In genomic region chr6:816510-817084, GRCh38 we compare ENCODE assay signal across 13 cellular contexts.
DNase-seq lines count a peak whose midpoint lies in the region; ATAC-seq, FAIRE-seq and TF ChIP-seq lines count a peak whose summit lies in the region.
"Had no signal": no experiment of that assay in that cellular context is flagged by ENCODE, and none has a peak within 500 bp of the region (broad histone marks: within the 10 kb centered on the region; RNA-seq: fewer than 3 reads in every experiment).

No MANE protein-coding gene starts in this region.

- H3K4me2 ChIP-seq in HepG2 (ENCODE audit: low read depth, low read length) = no peak overlapping the region

- H3K27me3 Mint-ChIP-seq in activated CD4-positive, alpha-beta T cell treated with anti-CD3 and anti-CD28 coated beads, Interleukin-2, amount 10 ng/mL, durations not matched to agents 7 days and 5 days = peaks cover 7% of the 10 kb centered on the region
- peaks cover 27% of the 10 kb centered on the region for H3K27me3 Mint-ChIP-seq in stimulated activated memory B cell treated with anti-CD40 and anti-IgM and Interleukin-4, amounts not matched to agents 10 μg/mL and 1 μg/mL and 100 μg/mL, for 72 hours
- H3K27me3 Mint-ChIP-seq in CD4-positive, alpha-beta memory T cell = peaks cover 4 to 24% of the 10 kb centered on the region in 2 donors

- no peaks in the 10 kb centered on the region for H4K20me1 ChIP-seq in HepG2 (ENCODE audit: insufficient read depth, low read length)

- peak; percentile 82 for ATAC-seq in HepG2
- ATAC-seq in stimulated activated memory B cell treated with anti-CD40 and anti-IgM and Interleukin-4, amounts not matched to agents 10 μg/mL and 1 μg/mL and 100 μg/mL, for 72 hours = peak; percentile 45
- ATAC-seq: mucosa of descending colon had no signal

- H3K27ac Mint-ChIP-seq in activated CD4-positive, alpha-beta T cell treated with anti-CD3 and anti-CD28 coated beads, Interleukin-2, amount 10 ng/mL, durations not matched to agents 7 days and 5 days = no peak overlapping the region
- H3K27ac Mint-ChIP-seq in stimulated activated memory B cell treated with anti-CD40 and anti-IgM and Interleukin-4, amounts not matched to agents 10 μg/mL and 1 μg/mL and 100 μg/mL, for 72 hours = no peak overlapping the region
- no peak overlapping the region for H3K27ac Mint-ChIP-seq in CD4-positive, alpha-beta memory T cell

- H3K79me2 ChIP-seq in HepG2 (ENCODE audit: insufficient read depth, low read length) = no peaks in the 10 kb centered on the region

- no peaks in the 10 kb centered on the region for H3K9me3 ChIP-seq in HepG2 (ENCODE audit: low read length)
- no peaks in the 10 kb centered on the region for H3K9me3 ChIP-seq in CD4-positive, alpha-beta memory T cell (ENCODE audit: control insufficient read depth in 1 of 2, low read length in 2 of 2)
- H3K9me3 ChIP-seq: mucosa of descending colon had no signal

- BruUV-seq in HepG2 (replicated peaks; lab: Mats Ljungman, UMichigan) = no TSS peak

- H2AFZ ChIP-seq in HepG2 (ENCODE audit: low read length) = no peak overlapping the region

- TF ChIP-seq CTCF in HepG2 (CRISPR knock-in tag; IDR thresholded peaks at IDR 0.05) = 0 out of 2 replicates have a peak, but pooled peaks have one; percentile 3

- CTCF ChIA-PET in activated CD4-positive, alpha-beta T cell treated with anti-CD3 and anti-CD28 coated beads, Interleukin-2, amount 10 ng/mL, durations not matched to agents 7 days and 5 days (lab: Charles Lee) = no interaction called here
- CTCF ChIA-PET in HepG2 (lab: Yijun Ruan, JAX; ENCODE audit: low intra/inter-chr PET ratio, low total read pairs) = no interaction called here
- CTCF ChIA-PET in CD4-positive, alpha-beta memory T cell (lab: Charles Lee; ENCODE audit: partially characterized antibody) = no interaction called here
- CTCF ChIA-PET in HEK293T (lab: Yijun Ruan, JAX) = no interaction called here

- H3K9me3 Mint-ChIP-seq in activated CD4-positive, alpha-beta T cell treated with anti-CD3 and anti-CD28 coated beads, Interleukin-2, amount 10 ng/mL, durations not matched to agents 7 days and 5 days = no peaks in the 10 kb centered on the region
- H3K9me3 Mint-ChIP-seq in stimulated activated memory B cell treated with anti-CD40 and anti-IgM and Interleukin-4, amounts not matched to agents 10 μg/mL and 1 μg/mL and 100 μg/mL, for 72 hours = no peaks in the 10 kb centered on the region
- H3K9me3 Mint-ChIP-seq in CD4-positive, alpha-beta memory T cell = no peaks in the 10 kb centered on the region

- TF ChIP-seq EP300 in HepG2 (IDR thresholded peaks at IDR 0.05; ENCODE audit: low read depth in 2 of 2, low read length in 2 of 2) = no peak
- no peak for TF ChIP-seq EP300 in HepG2 (CRISPR knock-in tag; IDR thresholded peaks at IDR 0.05; ENCODE audit: borderline replicate concordance)

- H3K9ac ChIP-seq in HepG2 (ENCODE audit: insufficient read depth, low read depth, low read length) = no peak overlapping the region

- H3K36me3 ChIP-seq in HepG2 (replicated peaks in 1 of 2; ENCODE audit: control insufficient read depth in 1 of 2, insufficient read depth in 2 of 2, low read length in 2 of 2) = no peaks in the 10 kb centered on the region
- no peaks in the 10 kb centered on the region for H3K36me3 ChIP-seq in CD4-positive, alpha-beta memory T cell (ENCODE audit: insufficient read depth, low read length)

- H3K27me3 ChIP-seq in HepG2 (ENCODE audit: control insufficient read depth in 1 of 2, insufficient read depth in 2 of 2, low read length in 2 of 2) = peaks cover 0 to 29% of the 10 kb centered on the region in 2 experiments; a peak in 3 of 5 replicates
- H3K27me3 ChIP-seq in CD4-positive, alpha-beta memory T cell (ENCODE audit: insufficient read depth, low read length) = no peaks in the 10 kb centered on the region

- no peak overlapping the region for H3K27ac ChIP-seq in HepG2 (ENCODE audit: extremely low read length, insufficient read depth, low read length)
- H3K27ac ChIP-seq in CD4-positive, alpha-beta memory T cell (ENCODE audit: low read depth, low read length) = no peak overlapping the region
- H3K27ac ChIP-seq: SK-N-MC had no signal

- no peak overlapping the region for H3K4me3 Mint-ChIP-seq in activated CD4-positive, alpha-beta T cell treated with anti-CD3 and anti-CD28 coated beads, Interleukin-2, amount 10 ng/mL, durations not matched to agents 7 days and 5 days
- H3K4me3 Mint-ChIP-seq in stimulated activated memory B cell treated with anti-CD40 and anti-IgM and Interleukin-4, amounts not matched to agents 10 μg/mL and 1 μg/mL and 100 μg/mL, for 72 hours = no peak overlapping the region
- H3K4me3 Mint-ChIP-seq in CD4-positive, alpha-beta memory T cell = no peak overlapping the region

- WGBS in HepG2 (ENCODE audit: low lambda C conversion rate) = 5% methylated on average over 11 of the region's 11 CpGs

- H3K36me3 Mint-ChIP-seq in activated CD4-positive, alpha-beta T cell treated with anti-CD3 and anti-CD28 coated beads, Interleukin-2, amount 10 ng/mL, durations not matched to agents 7 days and 5 days (ENCODE audit: low read depth) = no peaks in the 10 kb centered on the region
- no peaks in the 10 kb centered on the region for H3K36me3 Mint-ChIP-seq in stimulated activated memory B cell treated with anti-CD40 and anti-IgM and Interleukin-4, amounts not matched to agents 10 μg/mL and 1 μg/mL and 100 μg/mL, for 72 hours
- no peaks in the 10 kb centered on the region for H3K36me3 Mint-ChIP-seq in CD4-positive, alpha-beta memory T cell

- TF ChIP-seq RAD21 in HepG2 (CRISPR knock-in tag; IDR thresholded peaks at IDR 0.05) = no peak

- H3K4me1 ChIP-seq in HepG2 (ENCODE audit: insufficient read depth, low read length) = peaks cover 18% of the 10 kb centered on the region
- no peaks in the 10 kb centered on the region for H3K4me1 ChIP-seq in CD4-positive, alpha-beta memory T cell (ENCODE audit: insufficient read depth, low read length)

- in situ Hi-C loops in HepG2 (cut with HindIII; ENCODE audit: extremely low pct_ligation_motif_present, low pct_unique_long_range_greater_than_20kb) = no loop called here

- DNase-seq in NOMO-1 (lab: John Stamatoyannopoulos, UW; ENCODE audit: unreplicated experiment in 2 of 2) (peak; percentile 82 to 85), HepG2 (ENCODE audit: low spot score) (peak; percentile 40), GM19239 (ENCODE audit: insufficient read length, low spot score) (no peak), HEK293T (ENCODE audit: extremely low spot score) (no peak)
- DNase-seq in activated CD4-positive, alpha-beta T cell treated with anti-CD3 and anti-CD28 coated beads, Interleukin-2, amount 10 ng/mL, durations not matched to agents 7 days and 5 days = peak; percentile 22
- DNase-seq in CD4-positive, alpha-beta memory T cell = no peak
- DNase-seq: caudate nucleus, mucosa of descending colon, NCI-H1105, NCI-H510A treated with DMSO at 0.1 percent for 48 hours had no signal

- peak; percentile 79 for FAIRE-seq in HepG2 (lab: Jason Lieb, UNC)
- no peak for FAIRE-seq in GM19239 (lab: Jason Lieb, UNC)
- FAIRE-seq: GM12891 had no signal

- POLR2A ChIA-PET in activated CD4-positive, alpha-beta T cell treated with anti-CD3 and anti-CD28 coated beads, Interleukin-2, amount 10 ng/mL, durations not matched to agents 7 days and 5 days (lab: Charles Lee) = no interaction called here
- POLR2A ChIA-PET in HepG2 (lab: Yijun Ruan, JAX) = interaction anchor here (1.1 kb wide), 1 partner anchor 19 kb away, joined by 3 read pairs; no protein-coding TSS in a partner anchor
- POLR2A ChIA-PET in CD4-positive, alpha-beta memory T cell (lab: Charles Lee; ENCODE audit: partially characterized antibody) = no interaction called here
- POLR2A ChIA-PET in HEK293T (lab: Yijun Ruan, JAX) = no interaction called here

- no peak for TF ChIP-seq POLR2A in HepG2 (IDR thresholded peaks at IDR 0.05; ENCODE audit: insufficient read depth in 1 of 2, low read depth in 2 of 2, low read length in 2 of 2)

- intact Hi-C loops in HepG2 (cut with micrococcal nuclease; ENCODE audit: unreplicated experiment) = no loop called here
- intact Hi-C loops in CD4-positive, alpha-beta memory T cell (cut with micrococcal nuclease) = no loop called here

- H3K4me1 Mint-ChIP-seq in activated CD4-positive, alpha-beta T cell treated with anti-CD3 and anti-CD28 coated beads, Interleukin-2, amount 10 ng/mL, durations not matched to agents 7 days and 5 days = peaks cover 10% of the 10 kb centered on the region
- H3K4me1 Mint-ChIP-seq in stimulated activated memory B cell treated with anti-CD40 and anti-IgM and Interleukin-4, amounts not matched to agents 10 μg/mL and 1 μg/mL and 100 μg/mL, for 72 hours = peaks cover 18% of the 10 kb centered on the region
- peaks cover 0 to 7% (median 6%) of the 10 kb centered on the region in 4 donors for H3K4me1 Mint-ChIP-seq in CD4-positive, alpha-beta memory T cell

- H3K4me3 ChIP-seq in HepG2 (replicated peaks in 1 of 3; ENCODE audit: insufficient read depth in 1 of 3, low read depth in 2 of 3, low read length in 3 of 3) = no peak overlapping the region
- no peak overlapping the region for H3K4me3 ChIP-seq in CD4-positive, alpha-beta memory T cell (ENCODE audit: low read length in 2 of 2)
- H3K4me3 ChIP-seq: mucosa of descending colon, SK-N-MC had no signal

TF ChIP-seq in HepG2, 621 proteins besides CTCF, POLR2A, EP300 and RAD21 (continues in another document):
- TF ChIP-seq, protein P1, sequence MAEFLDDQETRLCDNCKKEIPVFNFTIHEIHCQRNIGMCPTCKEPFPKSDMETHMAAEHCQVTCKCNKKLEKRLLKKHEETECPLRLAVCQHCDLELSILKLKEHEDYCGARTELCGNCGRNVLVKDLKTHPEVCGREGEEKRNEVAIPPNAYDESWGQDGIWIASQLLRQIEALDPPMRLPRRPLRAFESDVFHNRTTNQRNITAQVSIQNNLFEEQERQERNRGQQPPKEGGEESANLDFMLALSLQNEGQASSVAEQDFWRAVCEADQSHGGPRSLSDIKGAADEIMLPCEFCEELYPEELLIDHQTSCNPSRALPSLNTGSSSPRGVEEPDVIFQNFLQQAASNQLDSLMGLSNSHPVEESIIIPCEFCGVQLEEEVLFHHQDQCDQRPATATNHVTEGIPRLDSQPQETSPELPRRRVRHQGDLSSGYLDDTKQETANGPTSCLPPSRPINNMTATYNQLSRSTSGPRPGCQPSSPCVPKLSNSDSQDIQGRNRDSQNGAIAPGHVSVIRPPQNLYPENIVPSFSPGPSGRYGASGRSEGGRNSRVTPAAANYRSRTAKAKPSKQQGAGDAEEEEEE (CRISPR knock-in tag; IDR thresholded peaks at IDR 0.05; ENCODE audit: borderline replicate concordance) = no peak

TF ChIP-seq in HEK293T, 16 proteins besides CTCF, POLR2A, EP300 and RAD21 (continues in another document):
- TF ChIP-seq ARNT (IDR thresholded peaks at IDR 0.05) = no peak
- TF ChIP-seq ELF4 (IDR thresholded peaks at IDR 0.05) = no peak
- no peak for TF ChIP-seq TARDBP (IDR thresholded peaks at IDR 0.05)
- no peak for TF ChIP-seq LEF1 (IDR thresholded peaks at IDR 0.05; ENCODE audit: borderline replicate concordance)
- no peak for TF ChIP-seq NFRKB (IDR thresholded peaks at IDR 0.05)
- TF ChIP-seq BHLHE40 (IDR thresholded peaks at IDR 0.05; ENCODE audit: borderline replicate concordance) = no peak
- TF ChIP-seq HDGF (IDR thresholded peaks at IDR 0.05; ENCODE audit: borderline replicate concordance) = no peak
- TF ChIP-seq FOXM1 (IDR thresholded peaks at IDR 0.05; ENCODE audit: borderline replicate concordance) = no peak
- no peak for TF ChIP-seq ZNF384 (IDR thresholded peaks at IDR 0.05)
- TF ChIP-seq FOXA1 (IDR thresholded peaks at IDR 0.05) = no peak
- TF ChIP-seq FOXK2 (IDR thresholded peaks at IDR 0.05) = no peak

Comparison
In these comparisons a context has a peak if more than half of its experiments do, and no peak if none do; other contexts are left out.
1. DNase-seq: peak in NOMO-1 (2 of 2), activated CD4-positive, alpha-beta T cell treated with anti-CD3 and anti-CD28 coated beads, Interleukin-2, amount 10 ng/mL, durations not matched to agents 7 days and 5 days (single experiment) and HepG2 (single experiment); none in GM19239 (single experiment), CD4-positive, alpha-beta memory T cell (0 of 5) and HEK293T (single experiment).